Comparison of ENCODE assay signal across 19 cellular contexts in the genomic region with DNA sequence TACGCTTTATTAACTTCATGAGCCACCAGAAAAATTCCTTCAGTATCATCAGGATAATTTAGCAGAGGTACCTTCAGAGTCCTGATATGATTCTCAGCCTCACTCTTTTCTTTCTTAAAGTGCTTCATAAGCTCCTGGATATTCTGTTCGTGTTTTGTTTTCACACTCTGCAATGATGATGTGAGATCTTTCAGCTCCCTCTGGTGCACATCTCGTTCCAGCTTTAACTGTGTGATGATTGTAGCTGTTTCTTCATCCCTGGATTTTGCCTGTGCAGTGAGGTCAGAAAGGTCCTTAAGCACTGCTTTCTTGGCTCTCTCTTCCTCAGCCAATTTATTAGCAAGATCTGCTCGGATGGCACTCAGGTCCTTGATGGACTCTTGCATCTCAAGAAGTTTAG.
A peak's percentile ranks its signal among the peaks of the same experiment; 100 is the strongest.
DNase-seq lines count a peak whose midpoint lies in the region; ATAC-seq and TF ChIP-seq lines count a peak whose summit lies in the region.
"Had no signal": no experiment of that assay in that cellular context is flagged by ENCODE, and none has a peak within 500 bp of the region (broad histone marks: within the 10 kb centered on the region; RNA-seq: fewer than 3 reads in every experiment).

No MANE protein-coding gene starts in this region.

- H3K4me3 ChIP-seq in fibroblast of the aortic adventitia (ENCODE audit: low read depth, low read length): no peak overlapping the region
- H3K4me3 ChIP-seq: body of pancreas, GM23338, K562 had no signal

- H3K27ac ChIP-seq in VCaP: no peak overlapping the region
- H3K27ac ChIP-seq: 22Rv1, body of pancreas, WERI-Rb-1 had no signal

- peak; percentile 1 for DNase-seq in DMS 273 (lab: John Stamatoyannopoulos, UW; ENCODE audit: unreplicated experiment)
- no peak for DNase-seq in DMS 273 treated with DMSO at 0.1 percent for 48 hours (lab: John Stamatoyannopoulos, UW)
- peak; percentile 34 for DNase-seq in fibroblast of the aortic adventitia (ENCODE audit: low read depth)
- DNase-seq in renal cortical epithelial cell (ENCODE audit: low read depth): peak; percentile 41
- DNase-seq in NCI-H2107 (lab: John Stamatoyannopoulos, UW): no peak
- DNase-seq: activated effector memory CD4-positive, alpha-beta T cell treated with anti-CD3 and anti-CD28 coated beads, Interleukin-2, amount 50 U/mL, for 16 hours; body of pancreas; naive thymus-derived CD8-positive, alpha-beta T cell; NCI-H1436; NCI-H446; right cardiac atrium; stimulated activated CD4-positive, alpha-beta T cell treated with anti-CD3 and anti-CD28 coated beads, Interleukin-4, amount 100 ng/mL, for 1 hour; WERI-Rb-1 had no signal

- TF ChIP-seq CTCF in VCaP (conservative IDR thresholded peaks at IDR 0.05) (peak; percentile 32), fibroblast of the aortic adventitia (IDR thresholded peaks at IDR 0.05; ENCODE audit: insufficient read depth, low read length) (no peak)

- ATAC-seq in HG03571 (IDR thresholded peaks at IDR 0.05; ENCODE audit: unreplicated experiment) (no peak), GM18502 (IDR thresholded peaks at IDR 0.05; ENCODE audit: poor library complexity, unreplicated experiment) (no peak)
- ATAC-seq: body of pancreas; GM23338; K562; naive thymus-derived CD8-positive, alpha-beta T cell had no signal

Comparison
In these comparisons a context has a peak if more than half of its experiments do, and no peak if none do; other contexts are left out.
1. DNase-seq: peak in DMS 273 (single experiment), fibroblast of the aortic adventitia (single experiment) and renal cortical epithelial cell (single experiment); none in DMS 273 treated with DMSO at 0.1 percent for 48 hours (single experiment) and NCI-H2107 (single experiment).